ENCODE assay signal across 7 cellular contexts in genomic region chr19:14405758-14406644, GRCh38. TPM values are rescaled to one million over a fixed set of nuclear protein-coding genes. Genes with fewer than 3 reads are reported as not detected.
A peak's percentile ranks its signal among the peaks of the same experiment; 100 is the strongest.
DNase-seq lines count a peak whose midpoint lies in the region; ATAC-seq and TF ChIP-seq lines count a peak whose summit lies in the region.

No MANE protein-coding gene starts in this region.

- intact Hi-C loops in colonic mucosa (cut with DNase I) (no loop called here), left colon (cut with DNase I, micrococcal nuclease) (no loop called here)

- DNase-seq in NCI-H446 treated with DMSO at 0.1 percent for 48 hours (lab: John Stamatoyannopoulos, UW) (peak; percentile 58), colonic mucosa (peak; percentile 81), left colon (peak; percentile 82 to 87)
- peak; percentile 95 for DNase-seq in activated CD4-positive, alpha-beta T cell treated with anti-CD3 and anti-CD28 coated beads for 48 hours
- DNase-seq in stimulated activated CD4-positive, alpha-beta T cell treated with anti-CD3 and anti-CD28 coated beads, Interleukin-2, amount 100 ng/mL, for 24 hours: peak; percentile 90 to 93

- peak overlapping the region; percentile 5 for H3K4me3 ChIP-seq in colonic mucosa

- H3K9ac ChIP-seq in colonic mucosa (ENCODE audit: low read depth in 2 of 2, low read length in 2 of 2): peak overlapping the region in 1 of 2 donors; percentile 40

- ATAC-seq in GM18517 (IDR thresholded peaks at IDR 0.05; ENCODE audit: unreplicated experiment) (peak; percentile 59), HG03045 (IDR thresholded peaks at IDR 0.05; ENCODE audit: unreplicated experiment) (peak; percentile 62), left colon (peak; percentile 56)

- H3K27ac ChIP-seq in colonic mucosa: peak overlapping the region; percentile 51

- H3K4me1 ChIP-seq in colonic mucosa: peaks cover 11% of the 10 kb centered on the region

- peak; percentile 81 for TF ChIP-seq CTCF in colonic mucosa (IDR thresholded peaks at IDR 0.05)

- no peaks in the 10 kb centered on the region for H3K27me3 ChIP-seq in colonic mucosa

- no peaks in the 10 kb centered on the region for H3K9me3 ChIP-seq in colonic mucosa

- H3K36me3 ChIP-seq in colonic mucosa: peaks cover 28% of the 10 kb centered on the region

RNA-seq across cellular contexts. Expression of gene DDX39A, which starts 13.1 kb away (rescaled TPM):
- 100 to 1,000 TPM in 1 of 2 donors, 10 to 100 TPM in 1; 55.2 to 160 TPM for total RNA-seq in colonic mucosa
- 10 to 100 TPM; 55.3 to 85.8 TPM for total RNA-seq in left colon

RNA-seq across cellular contexts. Expression of gene ADGRE5, which starts 24.8 kb away (rescaled TPM):
- 100 to 1,000 TPM; 133 to 175 TPM for total RNA-seq in colonic mucosa
- total RNA-seq in left colon: 100 to 1,000 TPM; 147 to 173 TPM

RNA-seq across cellular contexts. Expression of gene PKN1, which starts 27.1 kb away (rescaled TPM):
- total RNA-seq in colonic mucosa (10 to 100 TPM; 35.9 to 37.5 TPM), left colon (10 to 100 TPM; 29.3 to 49.6 TPM)

Comparison
In these comparisons a context has a peak if more than half of its experiments do, and no peak if none do; other contexts are left out.
1. Peak in every context shown above with its lines: DNase-seq, ATAC-seq, H3K4me3 ChIP-seq and H3K27ac ChIP-seq.